1 cellular context compared by ENCODE assay signal in the genomic region with DNA sequence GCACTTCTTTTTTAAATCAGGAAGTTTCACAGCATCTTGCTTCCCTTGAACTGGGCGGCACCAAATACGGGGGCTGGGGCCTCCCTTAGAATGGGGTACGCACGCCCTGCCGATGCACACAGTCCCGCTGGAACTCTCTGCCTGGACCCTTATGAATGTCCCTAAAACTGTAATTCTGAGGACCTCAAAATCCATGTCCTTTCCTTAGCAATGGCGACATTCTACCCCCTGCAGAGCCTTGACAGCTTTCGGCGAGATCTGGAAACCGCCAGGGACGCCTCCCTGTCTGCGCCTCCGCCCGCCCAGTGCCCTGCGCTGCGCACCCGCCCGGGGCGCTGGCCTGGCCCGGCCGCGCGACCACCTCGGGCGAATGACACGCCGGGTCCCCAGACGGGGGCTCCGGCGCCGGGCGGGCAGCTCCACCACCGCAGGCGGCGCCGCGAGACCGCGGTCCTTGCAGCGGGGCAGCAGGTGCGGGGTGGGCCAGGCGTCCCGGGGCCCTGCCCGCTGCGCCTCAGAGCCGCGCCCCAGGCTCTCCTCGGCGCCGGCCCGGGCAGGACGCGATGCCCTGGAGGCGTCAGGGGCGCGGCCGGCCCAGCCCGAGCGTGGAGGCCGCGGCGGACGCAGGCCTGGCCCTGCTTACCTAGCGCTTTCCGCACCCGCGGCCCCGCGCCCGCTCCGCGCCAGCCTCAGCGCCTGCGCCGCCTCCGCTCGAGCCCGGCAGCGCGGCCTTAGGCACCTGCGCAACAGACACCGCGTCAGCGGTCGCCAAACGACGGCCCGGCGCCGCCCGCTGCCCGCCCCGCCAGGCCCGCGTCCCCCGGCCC.
TF ChIP-seq lines count a peak whose summit lies in the region.

No MANE protein-coding gene starts in this region.

TF ChIP-seq in GM12878, 131 proteins besides CTCF, POLR2A, EP300 and RAD21 (continued from another document):
- TF ChIP-seq, protein P1, sequence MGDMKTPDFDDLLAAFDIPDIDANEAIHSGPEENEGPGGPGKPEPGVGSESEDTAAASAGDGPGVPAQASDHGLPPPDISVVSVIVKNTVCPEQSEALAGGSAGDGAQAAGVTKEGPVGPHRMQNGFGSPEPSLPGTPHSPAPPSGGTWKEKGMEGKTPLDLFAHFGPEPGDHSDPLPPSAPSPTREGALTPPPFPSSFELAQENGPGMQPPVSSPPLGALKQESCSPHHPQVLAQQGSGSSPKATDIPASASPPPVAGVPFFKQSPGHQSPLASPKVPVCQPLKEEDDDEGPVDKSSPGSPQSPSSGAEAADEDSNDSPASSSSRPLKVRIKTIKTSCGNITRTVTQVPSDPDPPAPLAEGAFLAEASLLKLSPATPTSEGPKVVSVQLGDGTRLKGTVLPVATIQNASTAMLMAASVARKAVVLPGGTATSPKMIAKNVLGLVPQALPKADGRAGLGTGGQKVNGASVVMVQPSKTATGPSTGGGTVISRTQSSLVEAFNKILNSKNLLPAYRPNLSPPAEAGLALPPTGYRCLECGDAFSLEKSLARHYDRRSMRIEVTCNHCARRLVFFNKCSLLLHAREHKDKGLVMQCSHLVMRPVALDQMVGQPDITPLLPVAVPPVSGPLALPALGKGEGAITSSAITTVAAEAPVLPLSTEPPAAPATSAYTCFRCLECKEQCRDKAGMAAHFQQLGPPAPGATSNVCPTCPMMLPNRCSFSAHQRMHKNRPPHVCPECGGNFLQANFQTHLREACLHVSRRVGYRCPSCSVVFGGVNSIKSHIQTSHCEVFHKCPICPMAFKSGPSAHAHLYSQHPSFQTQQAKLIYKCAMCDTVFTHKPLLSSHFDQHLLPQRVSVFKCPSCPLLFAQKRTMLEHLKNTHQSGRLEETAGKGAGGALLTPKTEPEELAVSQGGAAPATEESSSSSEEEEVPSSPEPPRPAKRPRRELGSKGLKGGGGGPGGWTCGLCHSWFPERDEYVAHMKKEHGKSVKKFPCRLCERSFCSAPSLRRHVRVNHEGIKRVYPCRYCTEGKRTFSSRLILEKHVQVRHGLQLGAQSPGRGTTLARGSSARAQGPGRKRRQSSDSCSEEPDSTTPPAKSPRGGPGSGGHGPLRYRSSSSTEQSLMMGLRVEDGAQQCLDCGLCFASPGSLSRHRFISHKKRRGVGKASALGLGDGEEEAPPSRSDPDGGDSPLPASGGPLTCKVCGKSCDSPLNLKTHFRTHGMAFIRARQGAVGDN (IDR thresholded peaks at IDR 0.05): no peak
- TF ChIP-seq YBX1 (IDR thresholded peaks at IDR 0.05): no peak
- 0 out of 3 replicates have a peak, but pooled peaks of 1 of the 2 experiments have one; percentile 37 for TF ChIP-seq EGR1 (IDR thresholded peaks at IDR 0.05; ENCODE audit: borderline replicate concordance in 1 of 2, low read depth in 2 of 2, low read length in 2 of 2)
- no peak for TF ChIP-seq MEF2A (IDR thresholded peaks at IDR 0.05; ENCODE audit: insufficient read depth, low read depth, low read length)
- TF ChIP-seq, protein P2, sequence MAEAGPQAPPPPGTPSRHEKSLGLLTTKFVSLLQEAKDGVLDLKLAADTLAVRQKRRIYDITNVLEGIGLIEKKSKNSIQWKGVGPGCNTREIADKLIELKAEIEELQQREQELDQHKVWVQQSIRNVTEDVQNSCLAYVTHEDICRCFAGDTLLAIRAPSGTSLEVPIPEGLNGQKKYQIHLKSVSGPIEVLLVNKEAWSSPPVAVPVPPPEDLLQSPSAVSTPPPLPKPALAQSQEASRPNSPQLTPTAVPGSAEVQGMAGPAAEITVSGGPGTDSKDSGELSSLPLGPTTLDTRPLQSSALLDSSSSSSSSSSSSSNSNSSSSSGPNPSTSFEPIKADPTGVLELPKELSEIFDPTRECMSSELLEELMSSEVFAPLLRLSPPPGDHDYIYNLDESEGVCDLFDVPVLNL (IDR thresholded peaks at IDR 0.05; ENCODE audit: low read depth, low read length): no peak
- 0 out of 2 replicates have a peak, but pooled peaks have one; percentile 64 for TF ChIP-seq SMARCA5 (IDR thresholded peaks at IDR 0.05)
- TF ChIP-seq HDAC2 (IDR thresholded peaks at IDR 0.05): no peak
- TF ChIP-seq, protein P3, sequence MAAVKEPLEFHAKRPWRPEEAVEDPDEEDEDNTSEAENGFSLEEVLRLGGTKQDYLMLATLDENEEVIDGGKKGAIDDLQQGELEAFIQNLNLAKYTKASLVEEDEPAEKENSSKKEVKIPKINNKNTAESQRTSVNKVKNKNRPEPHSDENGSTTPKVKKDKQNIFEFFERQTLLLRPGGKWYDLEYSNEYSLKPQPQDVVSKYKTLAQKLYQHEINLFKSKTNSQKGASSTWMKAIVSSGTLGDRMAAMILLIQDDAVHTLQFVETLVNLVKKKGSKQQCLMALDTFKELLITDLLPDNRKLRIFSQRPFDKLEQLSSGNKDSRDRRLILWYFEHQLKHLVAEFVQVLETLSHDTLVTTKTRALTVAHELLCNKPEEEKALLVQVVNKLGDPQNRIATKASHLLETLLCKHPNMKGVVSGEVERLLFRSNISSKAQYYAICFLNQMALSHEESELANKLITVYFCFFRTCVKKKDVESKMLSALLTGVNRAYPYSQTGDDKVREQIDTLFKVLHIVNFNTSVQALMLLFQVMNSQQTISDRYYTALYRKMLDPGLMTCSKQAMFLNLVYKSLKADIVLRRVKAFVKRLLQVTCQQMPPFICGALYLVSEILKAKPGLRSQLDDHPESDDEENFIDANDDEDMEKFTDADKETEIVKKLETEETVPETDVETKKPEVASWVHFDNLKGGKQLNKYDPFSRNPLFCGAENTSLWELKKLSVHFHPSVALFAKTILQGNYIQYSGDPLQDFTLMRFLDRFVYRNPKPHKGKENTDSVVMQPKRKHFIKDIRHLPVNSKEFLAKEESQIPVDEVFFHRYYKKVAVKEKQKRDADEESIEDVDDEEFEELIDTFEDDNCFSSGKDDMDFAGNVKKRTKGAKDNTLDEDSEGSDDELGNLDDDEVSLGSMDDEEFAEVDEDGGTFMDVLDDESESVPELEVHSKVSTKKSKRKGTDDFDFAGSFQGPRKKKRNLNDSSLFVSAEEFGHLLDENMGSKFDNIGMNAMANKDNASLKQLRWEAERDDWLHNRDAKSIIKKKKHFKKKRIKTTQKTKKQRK (IDR thresholded peaks at IDR 0.05; ENCODE audit: low read depth, low read length): no peak
